In the genomic region with DNA sequence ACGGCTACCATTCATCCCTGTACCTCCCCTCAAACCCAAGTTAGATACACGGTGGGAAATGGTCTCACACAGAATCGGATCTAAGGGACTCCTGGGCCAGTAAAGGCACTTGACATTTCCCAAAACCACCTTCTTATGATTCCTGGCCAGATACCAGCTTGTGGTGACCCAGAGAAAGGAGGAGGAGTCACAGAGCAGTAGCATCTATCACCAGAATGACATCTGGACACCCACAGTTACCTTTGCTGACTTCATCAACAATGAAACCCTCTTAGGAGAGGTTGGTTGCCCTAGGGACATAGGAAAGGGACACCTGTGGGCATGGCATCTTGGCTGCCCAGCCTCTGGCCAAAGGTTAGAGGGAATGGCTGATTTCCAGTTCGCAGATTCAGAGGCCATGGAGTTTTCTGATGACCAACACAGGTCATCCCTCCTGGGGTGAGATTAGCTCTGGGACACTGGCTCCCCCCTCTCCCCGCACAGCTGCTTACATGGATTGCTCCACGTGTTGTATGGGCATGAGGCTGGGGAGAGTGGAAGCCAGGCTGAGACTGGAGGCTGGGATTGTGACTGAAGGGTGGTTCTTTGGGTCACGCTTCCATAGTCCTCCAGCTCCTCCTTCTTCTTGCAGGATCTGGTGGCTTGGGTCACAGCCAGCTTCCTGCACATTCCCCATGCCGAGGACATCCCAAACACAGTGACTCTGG, we compare ENCODE assay signal across 20 cellular contexts. TPM values are rescaled to one million over a fixed set of nuclear protein-coding genes. Genes with fewer than 3 reads are reported as not detected.
DNase-seq lines count a peak whose midpoint lies in the region; ATAC-seq, FAIRE-seq and TF ChIP-seq lines count a peak whose summit lies in the region.
"Had no signal": no experiment of that assay in that cellular context is flagged by ENCODE, and none has a peak within 500 bp of the region (broad histone marks: within the 10 kb centered on the region; RNA-seq: fewer than 3 reads in every experiment).

No MANE protein-coding gene starts in this region.

- DNase-seq in GM03348 (ENCODE audit: low spot score) (peak; percentile 43), RCC 7860 (ENCODE audit: low spot score) (peak; percentile 50), left kidney (ENCODE audit: low read depth, low spot score) (peak; percentile 39), spleen (peak; percentile 44), HEK293T (ENCODE audit: extremely low spot score) (no peak), breast epithelium (ENCODE audit: low spot score in 2 of 2) (no peak), suprapubic skin (ENCODE audit: low spot score in 2 of 2) (no peak)
- DNase-seq: activated CD8-positive, alpha-beta T cell treated with anti-CD3 and anti-CD28 coated beads, Interleukin-2, amount 10 ng/mL, durations not matched to agents 7 days and 5 days; activated naive CD8-positive, alpha-beta T cell treated with anti-CD3 and anti-CD28 coated beads, Interleukin-2, amount 50 U/mL, for 24 hours; dorsolateral prefrontal cortex; NCI-H1694; NCI-H446; SHP77 treated with DMSO at 0.1 percent for 48 hours; stimulated activated CD4-positive, alpha-beta T cell treated with anti-CD3 and anti-CD28 coated beads, Interleukin-2, amount 100 ng/mL, for 24 hours had no signal

- POLR2A ChIA-PET in HEK293T (lab: Yijun Ruan, JAX): no interaction called here

- TF ChIP-seq CTCF in spleen (IDR thresholded peaks at IDR 0.05 in 8 of 11, conservative IDR thresholded peaks at IDR 0.05 in 3 of 11): no peak
- no peak for TF ChIP-seq CTCF in breast epithelium (IDR thresholded peaks at IDR 0.05)
- TF ChIP-seq CTCF in suprapubic skin (IDR thresholded peaks at IDR 0.05): no peak

- no peaks in the 10 kb centered on the region for H3K27me3 ChIP-seq in spleen (replicated peaks in 1 of 7)
- H3K27me3 ChIP-seq in breast epithelium: no peaks in the 10 kb centered on the region
- no peaks in the 10 kb centered on the region for H3K27me3 ChIP-seq in suprapubic skin
- H3K27me3 ChIP-seq: BLaER1, dorsolateral prefrontal cortex, right atrium auricular region had no signal

- H3K36me3 ChIP-seq in spleen: peaks cover 0 to 16% (median 13%) of the 10 kb centered on the region in 6 donors
- H3K36me3 ChIP-seq in breast epithelium: no peaks in the 10 kb centered on the region
- peaks cover 12% of the 10 kb centered on the region for H3K36me3 ChIP-seq in suprapubic skin

- TF ChIP-seq POLR2A in spleen (IDR thresholded peaks at IDR 0.05) (no peak), breast epithelium (IDR thresholded peaks at IDR 0.05) (no peak), suprapubic skin (IDR thresholded peaks at IDR 0.05) (no peak)

- CTCF ChIA-PET in HEK293T (lab: Yijun Ruan, JAX): no interaction called here

- WGBS in spleen, 5 donors: 57 to 78% (median 65%) methylated on average over 7 to 8 of the region's 8 CpGs
- 55% methylated on average over 6 of the region's 8 CpGs for WGBS in suprapubic skin

- FAIRE-seq in RCC 7860 (lab: Jason Lieb, UNC): peak; percentile 60
- FAIRE-seq: H54 had no signal

- no peak for TF ChIP-seq EP300 in suprapubic skin (IDR thresholded peaks at IDR 0.05)

- intact Hi-C loops in spleen (cut with DNase I; ENCODE audit: low total_unique reads) (no loop called here), breast epithelium (cut with DNase I; ENCODE audit: low total_unique reads) (loop anchor here (10.0 kb wide), 1 partner anchor 485 kb away; no protein-coding TSS in a partner anchor)

- H3K9me3 ChIP-seq in spleen (no peaks in the 10 kb centered on the region), breast epithelium (no peaks in the 10 kb centered on the region), suprapubic skin (no peaks in the 10 kb centered on the region)
- H3K9me3 ChIP-seq: BLaER1, right atrium auricular region had no signal

- H3K4me1 ChIP-seq in spleen (peaks cover 0 to 66% (median 25%) of the 10 kb centered on the region in 6 donors), breast epithelium (no peaks in the 10 kb centered on the region), suprapubic skin (peaks cover 24% of the 10 kb centered on the region)

- H3K4me3 ChIP-seq in spleen (no peak overlapping the region), breast epithelium (no peak overlapping the region), suprapubic skin (no peak overlapping the region)
- H3K4me3 ChIP-seq: BLaER1, dorsolateral prefrontal cortex, right atrium auricular region had no signal

- H3K27ac ChIP-seq in spleen (no peak overlapping the region), breast epithelium (no peak overlapping the region), suprapubic skin (no peak overlapping the region)
- H3K27ac ChIP-seq: BLaER1, dorsolateral prefrontal cortex had no signal

- no peak for ATAC-seq in GM19324 (IDR thresholded peaks at IDR 0.05; ENCODE audit: low FRiP score, unreplicated experiment)
- ATAC-seq: activated CD8-positive, alpha-beta T cell treated with anti-CD3 and anti-CD28 coated beads, Interleukin-2, amount 10 ng/mL, durations not matched to agents 7 days and 5 days; activated naive CD8-positive, alpha-beta T cell treated with anti-CD3 and anti-CD28 coated beads, Interleukin-2, amount 50 U/mL, for 24 hours had no signal

TF ChIP-seq in HEK293T, 16 proteins besides CTCF, POLR2A, EP300 and RAD21:
- TF ChIP-seq L3MBTL2 (conservative IDR thresholded peaks at IDR 0.05) (no peak), SUZ12 (IDR thresholded peaks at IDR 0.05) (no peak), NFRKB (IDR thresholded peaks at IDR 0.05) (no peak), TARDBP (IDR thresholded peaks at IDR 0.05) (no peak), FOXA1 (IDR thresholded peaks at IDR 0.05) (no peak), SP1 (IDR thresholded peaks at IDR 0.05) (no peak), ARNT (IDR thresholded peaks at IDR 0.05) (no peak), LEF1 (IDR thresholded peaks at IDR 0.05; ENCODE audit: borderline replicate concordance) (no peak), HDGF (IDR thresholded peaks at IDR 0.05; ENCODE audit: borderline replicate concordance) (no peak)

RNA-seq across cellular contexts. Expression of a gene that starts 1.4 kb away (rescaled TPM):
- total RNA-seq in spleen (10 to 100 TPM; 14.0 to 32.5 (median 23.5) TPM), breast epithelium (100 to 1,000 TPM in 1 of 3 donors, 10 to 100 TPM in 2; 16.2 to 247 (median 25.6) TPM), suprapubic skin (10 to 100 TPM in 2 of 4 donors, 1 to 10 TPM in 2; 7.6 to 12.7 (median 11.0) TPM)
- polyA plus RNA-seq in spleen: 10 to 100 TPM in 2 of 3 donors, 1 to 10 TPM in 1; 7.1 to 14.6 (median 12.3) TPM

RNA-seq across cellular contexts. Expression of a gene that starts 5.2 kb away (rescaled TPM):
- total RNA-seq in spleen: 1 to 10 TPM; 2.3 to 3.6 (median 2.7) TPM
- polyA plus RNA-seq in spleen: under 1 TPM; 0.59 to 0.90 (median 0.63) TPM
- 10 to 100 TPM in 1 of 3 donors, 1 to 10 TPM in 2; 1.8 to 11.8 (median 2.3) TPM for total RNA-seq in breast epithelium
- total RNA-seq in suprapubic skin: 1 to 10 TPM in 3 of 4 donors, under 1 TPM in 1; 0.64 to 5.5 (median 2.1) TPM

RNA-seq across cellular contexts. Expression of a gene that starts 16.4 kb away (rescaled TPM):
- total RNA-seq in spleen (10 to 100 TPM; 66.9 to 96.4 (median 77.4) TPM), breast epithelium (10 to 100 TPM; 59.3 to 74.7 (median 73.9) TPM), suprapubic skin (100 to 1,000 TPM in 1 of 4 donors, 10 to 100 TPM in 3; 47.0 to 106 (median 82.8) TPM)
- 10 to 100 TPM; 19.1 to 46.0 (median 29.6) TPM for polyA plus RNA-seq in spleen

RNA-seq across cellular contexts. Expression of a gene that starts 25.5 kb away (rescaled TPM):
- 100 to 1,000 TPM in 2 of 7 donors, 10 to 100 TPM in 5; 76.4 to 113 (median 95.6) TPM for total RNA-seq in spleen
- polyA plus RNA-seq in spleen: 10 to 100 TPM; 43.0 to 57.8 (median 50.2) TPM
- 100 to 1,000 TPM in 1 of 3 donors, 10 to 100 TPM in 2; 88.5 to 139 (median 89.0) TPM for total RNA-seq in breast epithelium
- total RNA-seq in suprapubic skin: 100 to 1,000 TPM in 3 of 4 donors, 10 to 100 TPM in 1; 81.3 to 133 (median 104) TPM

RNA-seq across cellular contexts. Expression of a gene that starts 50.9 kb away (rescaled TPM):
- total RNA-seq in spleen: not detected
- polyA plus RNA-seq in spleen: under 1 TPM; 0.17 to 0.26 (median 0.24) TPM
- under 1 TPM in 1 of 3 donors, not detected in 2; 0.59 TPM for total RNA-seq in breast epithelium
- under 1 TPM in 1 of 4 donors, not detected in 3; 0.42 TPM for total RNA-seq in suprapubic skin
- total RNA-seq: activated CD8-positive, alpha-beta T cell treated with anti-CD3 and anti-CD28 coated beads, Interleukin-2, amount 10 ng/mL, durations not matched to agents 7 days and 5 days; activated T-helper 1 cell treated with anti-CD3 and anti-CD28 coated beads, Interleukin-12 subunit alpha, Interleukin-12 subunit beta, Interleukin-2, Interleukin-4 antibody, amounts not matched to agents 30 ng/mL and 10 ng/mL and 1 ng/mL, durations not matched to agents 14 hours and 24 hours and 36 hours; T-helper 1 cell treated with Interleukin-12 subunit alpha and Interleukin-12 subunit beta and Interleukin-4 antibody, amounts not matched to agents 30 ng/mL and 1 ng/mL, for 36 hours had no signal

Comparison
In these comparisons a context has a peak if more than half of its experiments do, and no peak if none do; other contexts are left out.
1. DNase-seq: peak in GM03348 (single experiment), RCC 7860 (single experiment), left kidney (single experiment) and spleen (single experiment); none in HEK293T (single experiment), breast epithelium (0 of 2) and suprapubic skin (0 of 2).